ENCODE assay signal across 1 cellular context in genomic region chr7:145643981-145644380, GRCh38.
TF ChIP-seq lines count a peak whose summit lies in the region.

No MANE protein-coding gene starts in this region.

TF ChIP-seq in H1, 55 proteins besides CTCF, POLR2A, EP300 and RAD21 (continued from another document):
- TF ChIP-seq, protein P1, sequence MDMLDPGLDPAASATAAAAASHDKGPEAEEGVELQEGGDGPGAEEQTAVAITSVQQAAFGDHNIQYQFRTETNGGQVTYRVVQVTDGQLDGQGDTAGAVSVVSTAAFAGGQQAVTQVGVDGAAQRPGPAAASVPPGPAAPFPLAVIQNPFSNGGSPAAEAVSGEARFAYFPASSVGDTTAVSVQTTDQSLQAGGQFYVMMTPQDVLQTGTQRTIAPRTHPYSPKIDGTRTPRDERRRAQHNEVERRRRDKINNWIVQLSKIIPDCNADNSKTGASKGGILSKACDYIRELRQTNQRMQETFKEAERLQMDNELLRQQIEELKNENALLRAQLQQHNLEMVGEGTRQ (IDR thresholded peaks at IDR 0.05; ENCODE audit: low read length) = no peak
- TF ChIP-seq MAFK (IDR thresholded peaks at IDR 0.05; ENCODE audit: low read depth, low read length) (no peak), RBBP5 (IDR thresholded peaks at IDR 0.05; ENCODE audit: borderline replicate concordance, low read depth, low read length) (no peak), ATF3 (IDR thresholded peaks at IDR 0.05; ENCODE audit: insufficient read depth, low read depth, low read length) (no peak), POLR2AphosphoS5 (IDR thresholded peaks at IDR 0.05; ENCODE audit: low read depth, low read length) (no peak), HDAC2 (IDR thresholded peaks at IDR 0.05; ENCODE audit: borderline replicate concordance in 1 of 2, low read depth in 2 of 2, low read length in 2 of 2) (no peak), SP2 (IDR thresholded peaks at IDR 0.05; ENCODE audit: low read length) (no peak), BACH1 (IDR thresholded peaks at IDR 0.05; ENCODE audit: low read length) (no peak), KDM1A (IDR thresholded peaks at IDR 0.05; ENCODE audit: borderline replicate concordance, low read length) (no peak)
